Comparison of ENCODE assay signal across 10 cellular contexts in the genomic region with DNA sequence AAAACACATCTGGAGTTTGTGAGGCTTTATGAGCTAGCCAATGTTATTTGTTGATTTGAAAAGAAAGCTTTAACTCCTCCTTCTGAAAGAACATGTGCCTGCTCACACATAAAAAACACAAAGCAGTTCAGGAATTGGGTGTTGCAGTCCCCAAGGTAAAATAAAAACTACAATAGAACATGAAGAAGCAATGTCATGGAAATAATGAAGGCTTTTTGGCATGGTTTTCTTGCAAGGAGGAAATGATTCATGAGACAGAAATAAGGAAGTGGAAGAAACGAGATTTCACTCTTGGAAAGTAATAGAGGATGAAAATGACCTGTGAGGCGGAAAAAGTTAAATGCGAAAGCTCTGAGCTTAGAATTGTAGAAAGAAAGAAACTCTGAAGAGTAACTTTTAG.
A peak's percentile ranks its signal among the peaks of the same experiment; 100 is the strongest.
DNase-seq lines count a peak whose midpoint lies in the region; ATAC-seq and TF ChIP-seq lines count a peak whose summit lies in the region.
"Had no signal": no experiment of that assay in that cellular context is flagged by ENCODE, and none has a peak within 500 bp of the region (broad histone marks: within the 10 kb centered on the region; RNA-seq: fewer than 3 reads in every experiment).

No MANE protein-coding gene starts in this region.

- peak in 1 of 4 donors; percentile 46 for ATAC-seq in psoas muscle
- ATAC-seq in GM21576 (IDR thresholded peaks at IDR 0.05; ENCODE audit: unreplicated experiment), result no peak

- TF ChIP-seq POLR2A in sigmoid colon (IDR thresholded peaks at IDR 0.05), result no peak

- 39 to 54% (median 46%) methylated on average over 3 of the region's 3 CpGs for WGBS in psoas muscle, 3 donors
- WGBS in sigmoid colon, 2 donors, result 40 to 43% methylated on average over 3 of the region's 3 CpGs

- H3K4me1 ChIP-seq in psoas muscle (no peaks in the 10 kb centered on the region), sigmoid colon (no peaks in the 10 kb centered on the region)

- intact Hi-C loops in psoas muscle (cut with DNase I), result no loop called here
- intact Hi-C loops in sigmoid colon (cut with DNase I), result no loop called here

- H3K9me3 ChIP-seq in psoas muscle, result no peaks in the 10 kb centered on the region
- peaks cover 0 to 5% (median 0%) of the 10 kb centered on the region in 4 donors for H3K9me3 ChIP-seq in sigmoid colon
- H3K9me3 ChIP-seq in WERI-Rb-1 (ENCODE audit: severe bottlenecking), result peaks cover 5% of the 10 kb centered on the region

- no peaks in the 10 kb centered on the region for H3K36me3 ChIP-seq in psoas muscle (ENCODE audit: insufficient read depth in 1 of 2, low read depth in 1 of 2)
- H3K36me3 ChIP-seq in sigmoid colon, result no peaks in the 10 kb centered on the region
- H3K36me3 ChIP-seq in WERI-Rb-1, result no peaks in the 10 kb centered on the region

- no peak for TF ChIP-seq CTCF in epithelial cell of proximal tubule (conservative IDR thresholded peaks at IDR 0.05; ENCODE audit: low read depth, low read length)
- TF ChIP-seq CTCF in psoas muscle (IDR thresholded peaks at IDR 0.05), result no peak
- TF ChIP-seq CTCF in sigmoid colon (IDR thresholded peaks at IDR 0.05), result no peak
- TF ChIP-seq CTCF in WERI-Rb-1 (IDR thresholded peaks at IDR 0.05; ENCODE audit: low read depth, low read length), result no peak

- no peaks in the 10 kb centered on the region for H3K27me3 ChIP-seq in psoas muscle (ENCODE audit: insufficient read depth in 3 of 3, low read length in 2 of 3)
- H3K27me3 ChIP-seq in sigmoid colon, result no peaks in the 10 kb centered on the region
- no peaks in the 10 kb centered on the region for H3K27me3 ChIP-seq in WERI-Rb-1 (ENCODE audit: insufficient read depth, low read depth, severe bottlenecking)

- DNase-seq in H4 (ENCODE audit: low spot score) (peak; percentile 13), RPMI7951 (ENCODE audit: low read depth) (peak; percentile 79), epithelial cell of proximal tubule (ENCODE audit: low read depth) (peak; percentile 23), psoas muscle (no peak), sigmoid colon (no peak), SK-N-DZ (ENCODE audit: low spot score) (no peak), WERI-Rb-1 (no peak)
- DNase-seq: activated CD4-positive, alpha-beta memory T cell treated with anti-CD3 and anti-CD28 coated beads for 36 hours; NCI-H1694 had no signal

- H3K27ac ChIP-seq in psoas muscle (peak overlapping the region; percentile 61), sigmoid colon (peak overlapping the region in 2 of 4 donors; percentile 10 to 46), WERI-Rb-1 (no peak overlapping the region)

- H3K4me3 ChIP-seq in epithelial cell of proximal tubule (ENCODE audit: low read depth, low read length) (no peak overlapping the region), psoas muscle (no peak overlapping the region), sigmoid colon (no peak overlapping the region), WERI-Rb-1 (ENCODE audit: low read depth, low read length) (no peak overlapping the region)

- TF ChIP-seq EP300 in sigmoid colon (IDR thresholded peaks at IDR 0.05), result no peak

Comparison
In these comparisons a context has a peak if more than half of its experiments do, and no peak if none do; other contexts are left out.
1. DNase-seq: peak in H4 (single experiment), RPMI7951 (single experiment) and epithelial cell of proximal tubule (single experiment); none in psoas muscle (0 of 2), sigmoid colon (single experiment), SK-N-DZ (single experiment) and WERI-Rb-1 (single experiment).